In the genomic region with DNA sequence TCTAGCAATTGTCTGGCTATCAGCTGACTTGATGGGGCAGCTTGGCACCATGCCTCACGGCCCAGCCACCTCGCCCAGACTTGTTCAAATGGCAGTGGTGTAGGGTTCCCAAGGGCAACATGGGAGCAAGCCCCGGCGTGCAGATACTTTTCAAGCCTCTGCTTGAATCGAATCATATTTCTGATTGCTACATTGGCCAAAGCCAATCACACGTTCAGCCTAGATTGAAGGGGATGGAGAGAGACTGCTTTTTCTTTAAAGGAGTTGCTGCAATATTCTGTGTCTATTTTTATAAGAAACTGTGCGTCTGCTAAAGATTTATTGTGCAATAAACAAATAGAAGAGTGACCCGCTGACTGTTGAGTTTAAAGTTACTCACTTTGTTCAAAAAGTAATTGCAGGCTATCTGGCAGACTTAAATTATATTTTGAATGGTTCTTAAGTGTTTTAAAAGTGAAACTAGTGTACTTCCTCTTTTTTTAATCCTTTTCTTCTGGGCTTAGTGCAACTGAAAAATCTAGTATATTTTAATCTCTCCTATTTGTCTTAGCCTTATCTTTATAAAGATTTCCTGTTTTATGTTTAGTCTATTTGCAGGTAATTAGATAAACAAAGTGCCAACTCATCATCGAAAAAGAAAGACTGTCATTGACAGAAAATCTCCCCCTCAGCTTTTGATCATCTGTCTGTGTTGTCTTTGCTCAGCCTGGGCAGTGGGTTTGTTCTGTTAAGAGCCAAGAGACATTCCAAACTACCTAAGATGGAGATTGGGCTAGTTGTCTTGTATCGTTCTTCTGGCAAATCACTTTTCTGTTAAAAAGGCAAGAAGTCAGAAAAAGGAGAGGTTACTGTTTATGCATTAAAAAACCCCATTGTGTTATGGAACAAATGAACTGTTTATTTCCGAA, we compare ENCODE assay signal across 8 cellular contexts.
DNase-seq lines count a peak whose midpoint lies in the region; ATAC-seq, FAIRE-seq and TF ChIP-seq lines count a peak whose summit lies in the region.

No MANE protein-coding gene starts in this region.

- in situ Hi-C loops in K562 (cut with MboI): no loop called here

- H4K20me1 ChIP-seq in BLaER1 treated with 17β-estradiol and CSF1 and Interleukin-3, amounts not matched to agents 10 nM and 100 nM: no peaks in the 10 kb centered on the region
- H4K20me1 ChIP-seq in K562 (replicated peaks; ENCODE audit: control insufficient read depth, insufficient read depth, low read length): no peaks in the 10 kb centered on the region

- no peaks in the 10 kb centered on the region for H3K27me3 ChIP-seq in BLaER1 treated with 17β-estradiol and CSF1 and Interleukin-3, amounts not matched to agents 10 nM and 100 nM
- no peaks in the 10 kb centered on the region for H3K27me3 ChIP-seq in K562 (ENCODE audit: control insufficient read depth in 2 of 2, insufficient read depth in 2 of 2, low read length in 2 of 2)

- peak overlapping the region in 1 of 10 experiments; percentile 16; a peak in 1 of 20 replicates for H3K4me3 ChIP-seq in BLaER1 treated with 17β-estradiol and CSF1 and Interleukin-3, amounts not matched to agents 10 nM and 100 nM
- H3K4me3 ChIP-seq in K562: no peak overlapping the region

- peaks cover 9 to 20% (median 18%) of the 10 kb centered on the region in 10 experiments for H3K4me1 ChIP-seq in BLaER1 treated with 17β-estradiol and CSF1 and Interleukin-3, amounts not matched to agents 10 nM and 100 nM
- no peaks in the 10 kb centered on the region for H3K4me1 ChIP-seq in K562 (replicated peaks in 1 of 2; ENCODE audit: control insufficient read depth in 2 of 2, insufficient read depth in 2 of 2, low read length in 2 of 2)

- no peak for TF ChIP-seq POLR2A in K562 (conservative IDR thresholded peaks at IDR 0.05)

- 0 out of 22 replicates have a peak, but pooled peaks cover 0 to 4% (median 0%) of the 10 kb centered on the region in 11 experiments for H3K36me3 ChIP-seq in BLaER1 treated with 17β-estradiol and CSF1 and Interleukin-3, amounts not matched to agents 10 nM and 100 nM
- no peaks in the 10 kb centered on the region for H3K36me3 ChIP-seq in K562 (ENCODE audit: control insufficient read depth, insufficient read depth, low read length)

- peaks cover 13 to 21% (median 14%) of the 10 kb centered on the region in 11 experiments for H3K9me3 ChIP-seq in BLaER1 treated with 17β-estradiol and CSF1 and Interleukin-3, amounts not matched to agents 10 nM and 100 nM (replicated peaks in 1 of 11)
- H3K9me3 ChIP-seq in K562 (replicated peaks; ENCODE audit: control insufficient read depth, insufficient read depth, low read depth, low read length): no peaks in the 10 kb centered on the region

- no TSS peak for BruUV-seq in K562 (replicated peaks; lab: Mats Ljungman, UMichigan)

- peak overlapping the region; percentile 28 for H3K4me3 Mint-ChIP-seq in osteocyte (ENCODE audit: unreplicated experiment)

- no peaks in the 10 kb centered on the region for H3K79me2 ChIP-seq in K562 (ENCODE audit: control insufficient read depth, insufficient read depth, low read length)

- WGBS in K562 (ENCODE audit: insufficient coverage, low coverage, missing lambda C conversion rate): 1% methylated on average over 11 of the region's 11 CpGs

- intact Hi-C loops in K562 (cut with micrococcal nuclease): no loop called here

- H3K9me3 Mint-ChIP-seq in osteocyte (ENCODE audit: unreplicated experiment): peaks cover 5% of the 10 kb centered on the region

- TF ChIP-seq RAD21 in K562 (CRISPR knock-in tag; conservative IDR thresholded peaks at IDR 0.05 in 1 of 2, IDR thresholded peaks at IDR 0.05 in 1 of 2): no peak

- H3K4me1 Mint-ChIP-seq in osteocyte (ENCODE audit: unreplicated experiment): peaks cover 5% of the 10 kb centered on the region

- TF ChIP-seq CTCF in K562 (IDR thresholded peaks at IDR 0.05 in 2 of 3, conservative IDR thresholded peaks at IDR 0.05 in 1 of 3; ENCODE audit: insufficient read depth in 2 of 3, low read depth in 1 of 3, low read length in 3 of 3): no peak
- TF ChIP-seq CTCF in osteocyte (IDR thresholded peaks at IDR 0.05): no peak

- CTCF ChIA-PET in K562 (lab: Yijun Ruan, JAX; ENCODE audit: low intra/inter-chr PET ratio): no interaction called here

- TF ChIP-seq EP300 in K562 (IDR thresholded peaks at IDR 0.05; ENCODE audit: low read length): no peak

- H3K27me3 Mint-ChIP-seq in osteocyte (ENCODE audit: unreplicated experiment): peaks cover 11% of the 10 kb centered on the region

- DNase-seq in NCI-H146 treated with DMSO at 0.1 percent for 48 hours (lab: John Stamatoyannopoulos, UW; ENCODE audit: unreplicated experiment): peak; percentile 31
- DNase-seq in K562 (ENCODE audit: extremely low read depth in 1 of 4, low spot score in 3 of 4): no peak
- no peak for DNase-seq in osteocyte (ENCODE audit: extremely low spot score, unreplicated experiment)
- no peak for DNase-seq in anterior cingulate cortex (lab: John Stamatoyannopoulos, UW)
- no peak for DNase-seq in stimulated activated CD8-positive, alpha-beta memory T cell treated with anti-CD3 and anti-CD28 coated beads, Interleukin-4, amount 100 ng/mL, for 48 hours
- DNase-seq in frontal cortex (ENCODE audit: low spot score in 2 of 2): no peak

- peak; percentile 71 for ATAC-seq in GM21576 (IDR thresholded peaks at IDR 0.05; ENCODE audit: unreplicated experiment)
- ATAC-seq in K562: no peak

- H3K9me1 ChIP-seq in K562 (ENCODE audit: control insufficient read depth, insufficient read depth, low read length): no peaks in the 10 kb centered on the region

- H3K36me3 Mint-ChIP-seq in osteocyte (ENCODE audit: unreplicated experiment): no peaks in the 10 kb centered on the region

- H2AFZ ChIP-seq in K562 (ENCODE audit: low read depth, low read length): no peak overlapping the region

- H3K27ac ChIP-seq in BLaER1 treated with 17β-estradiol and CSF1 and Interleukin-3, amounts not matched to agents 10 nM and 100 nM: peak overlapping the region in 8 of 11 experiments; percentile 8 to 62 (median 50); a peak in 14 of 22 replicates
- no peak overlapping the region for H3K27ac ChIP-seq in K562 (ENCODE audit: extremely low read depth, low read depth, low read length)

- peak overlapping the region; percentile 41 to 69 (median 59) for H3K4me2 ChIP-seq in BLaER1 treated with 17β-estradiol and CSF1 and Interleukin-3, amounts not matched to agents 10 nM and 100 nM
- H3K4me2 ChIP-seq in K562 (ENCODE audit: insufficient read depth, low read length): no peak overlapping the region

- no peak overlapping the region for H3K27ac Mint-ChIP-seq in osteocyte (ENCODE audit: unreplicated experiment)

- peak overlapping the region in 3 of 11 experiments; percentile 3 to 53 (median 9); a peak in 2 of 22 replicates for H3K9ac ChIP-seq in BLaER1 treated with 17β-estradiol and CSF1 and Interleukin-3, amounts not matched to agents 10 nM and 100 nM
- no peak overlapping the region for H3K9ac ChIP-seq in K562 (ENCODE audit: insufficient read depth in 1 of 2, low read depth in 2 of 2, low read length in 2 of 2)

- FAIRE-seq in K562 (lab: Jason Lieb, UNC): no peak
- FAIRE-seq in frontal cortex (lab: Jason Lieb, UNC): no peak

- POLR2A ChIA-PET in K562 (lab: Yijun Ruan, JAX): no interaction called here

TF ChIP-seq in K562, 482 proteins besides CTCF, POLR2A, EP300 and RAD21:
- TF ChIP-seq ZNF551 (CRISPR knock-in tag; IDR thresholded peaks at IDR 0.05) (no peak), ZNF76 (CRISPR knock-in tag; IDR thresholded peaks at IDR 0.05; ENCODE audit: borderline replicate concordance) (no peak), MEF2D (tag; conservative IDR thresholded peaks at IDR 0.05; ENCODE audit: low read depth) (no peak), CBX8 (IDR thresholded peaks at IDR 0.05; ENCODE audit: borderline replicate concordance, extremely low read depth, low read depth, low read length, poor library complexity, severe bottlenecking) (no peak), NFE2 (IDR thresholded peaks at IDR 0.05; ENCODE audit: low read depth) (peak; percentile 8; the same call in 1 of the 2 replicates), PHF20 (IDR thresholded peaks at IDR 0.05; ENCODE audit: partially characterized antibody) (no peak), CEBPB (tag; IDR thresholded peaks at IDR 0.05) (peak; percentile 77), MAFG (tag; conservative IDR thresholded peaks at IDR 0.05) (peak; percentile 35; the same call in 1 of the 2 replicates), CEBPG (CRISPR knock-in tag; IDR thresholded peaks at IDR 0.05) (no peak), CEBPG (tag; conservative IDR thresholded peaks at IDR 0.05 in 1 of 2, IDR thresholded peaks at IDR 0.05 in 1 of 2) (peak; percentile 60 to 92), ZNF175 (CRISPR knock-in tag; IDR thresholded peaks at IDR 0.05; ENCODE audit: low read depth) (no peak)
- TF ChIP-seq, protein P1, sequence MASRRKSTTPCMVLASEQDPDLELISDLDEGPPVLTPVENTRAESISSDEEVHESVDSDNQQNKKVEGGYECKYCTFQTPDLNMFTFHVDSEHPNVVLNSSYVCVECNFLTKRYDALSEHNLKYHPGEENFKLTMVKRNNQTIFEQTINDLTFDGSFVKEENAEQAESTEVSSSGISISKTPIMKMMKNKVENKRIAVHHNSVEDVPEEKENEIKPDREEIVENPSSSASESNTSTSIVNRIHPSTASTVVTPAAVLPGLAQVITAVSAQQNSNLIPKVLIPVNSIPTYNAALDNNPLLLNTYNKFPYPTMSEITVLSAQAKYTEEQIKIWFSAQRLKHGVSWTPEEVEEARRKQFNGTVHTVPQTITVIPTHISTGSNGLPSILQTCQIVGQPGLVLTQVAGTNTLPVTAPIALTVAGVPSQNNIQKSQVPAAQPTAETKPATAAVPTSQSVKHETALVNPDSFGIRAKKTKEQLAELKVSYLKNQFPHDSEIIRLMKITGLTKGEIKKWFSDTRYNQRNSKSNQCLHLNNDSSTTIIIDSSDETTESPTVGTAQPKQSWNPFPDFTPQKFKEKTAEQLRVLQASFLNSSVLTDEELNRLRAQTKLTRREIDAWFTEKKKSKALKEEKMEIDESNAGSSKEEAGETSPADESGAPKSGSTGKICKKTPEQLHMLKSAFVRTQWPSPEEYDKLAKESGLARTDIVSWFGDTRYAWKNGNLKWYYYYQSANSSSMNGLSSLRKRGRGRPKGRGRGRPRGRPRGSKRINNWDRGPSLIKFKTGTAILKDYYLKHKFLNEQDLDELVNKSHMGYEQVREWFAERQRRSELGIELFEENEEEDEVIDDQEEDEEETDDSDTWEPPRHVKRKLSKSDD (conservative IDR thresholded peaks at IDR 0.05; ENCODE audit: low read length): no peak
